Comparison of ENCODE assay signal across 28 cellular contexts in genomic region chr7:76217942-76218566, GRCh38. TPM values are rescaled to one million over a fixed set of nuclear protein-coding genes. Genes with fewer than 3 reads are reported as not detected.
"Had no signal": no experiment of that assay in that cellular context is flagged by ENCODE, and none has a peak within 500 bp of the region (broad histone marks: within the 10 kb centered on the region; RNA-seq: fewer than 3 reads in every experiment).

No MANE protein-coding gene starts in this region.

- DNase-seq: activated CD4-positive, alpha-beta T cell treated with anti-CD3 and anti-CD28 coated beads for 4 hours; activated CD4-positive, alpha-beta T cell treated with anti-CD3 and anti-CD28 coated beads, Interleukin-2, amount 50 U/mL, for 48 hours; activated CD4-positive, CD25-positive, alpha-beta regulatory T cell; activated CD8-positive, alpha-beta memory T cell treated with anti-CD3 and anti-CD28 coated beads, Interleukin-2, amount 50 U/mL, for 48 hours; activated naive CD4-positive, alpha-beta T cell treated with Interleukin-2 at 50 U/mL for 16 hours; activated naive CD8-positive, alpha-beta T cell treated with anti-CD3 and anti-CD28 coated beads for 36 hours; activated T-cell treated with anti-CD3 and anti-CD28 coated beads, Interleukin-2, amount 50 U/mL, for 4 hours; colonic mucosa; effector memory CD8-positive, alpha-beta T cell; left colon; lower lobe of right lung; naive thymus-derived CD4-positive, alpha-beta T cell; ovary; stimulated activated CD4-positive, alpha-beta T cell treated with anti-CD3 and anti-CD28 coated beads, Interleukin-4, amount 100 ng/mL, for 24 hours; stimulated activated naive CD4-positive, alpha-beta T cell treated with Interleukin-2 at 50 U/mL for 16 hours; substantia nigra; T1000 had no signal

- H3K9me3 ChIP-seq: breast epithelium, colonic mucosa, esophagus muscularis mucosa, lower lobe of right lung, ovary, prostate gland, right atrium auricular region, tibial nerve had no signal

- H3K27me3 ChIP-seq: colonic mucosa, dorsolateral prefrontal cortex, ovary, right atrium auricular region had no signal

- H3K36me3 Mint-ChIP-seq: activated naive CD8-positive, alpha-beta T cell treated with anti-CD3 and anti-CD28 coated beads for 36 hours had no signal

- ATAC-seq: activated T-cell treated with anti-CD3 and anti-CD28 coated beads, Interleukin-2, amount 50 U/mL, for 4 hours; effector memory CD8-positive, alpha-beta T cell; left colon; lower lobe of right lung; naive thymus-derived CD4-positive, alpha-beta T cell had no signal

- H3K4me3 Mint-ChIP-seq: activated naive CD8-positive, alpha-beta T cell treated with anti-CD3 and anti-CD28 coated beads for 36 hours; activated T-cell treated with anti-CD3 and anti-CD28 coated beads, Interleukin-2, amount 50 U/mL, for 4 hours; effector memory CD8-positive, alpha-beta T cell; naive thymus-derived CD4-positive, alpha-beta T cell had no signal

- H3K4me1 Mint-ChIP-seq: activated naive CD8-positive, alpha-beta T cell treated with anti-CD3 and anti-CD28 coated beads for 36 hours had no signal

- H3K36me3 ChIP-seq: breast epithelium, colonic mucosa, esophagus muscularis mucosa, lower lobe of right lung, ovary, prostate gland, right atrium auricular region, tibial nerve had no signal

- H3K27ac ChIP-seq: breast epithelium, colonic mucosa, esophagus muscularis mucosa, lower lobe of right lung, ovary, prostate gland, right atrium auricular region, tibial nerve had no signal

- H3K27ac Mint-ChIP-seq: activated naive CD8-positive, alpha-beta T cell treated with anti-CD3 and anti-CD28 coated beads for 36 hours; activated T-helper 2 cell treated with anti-CD3 and anti-CD28 coated beads, Interferon-gamma antibody, Interleukin-2, Interleukin-4, amounts not matched to agents 10 μg/mL and 5 μg/mL and 100 μg/mL, durations not matched to agents 14 hours and 24 hours and 36 hours; effector memory CD8-positive, alpha-beta T cell; naive thymus-derived CD4-positive, alpha-beta T cell had no signal

- FAIRE-seq: frontal cortex, keratinocyte had no signal

- H3K4me1 ChIP-seq: breast epithelium, colonic mucosa, lower lobe of right lung, prostate gland, right atrium auricular region had no signal

- H3K4me3 ChIP-seq: breast epithelium, colonic mucosa, dorsolateral prefrontal cortex, esophagus muscularis mucosa, lower lobe of right lung, ovary, prostate gland, right atrium auricular region, tibial nerve had no signal

- H3K9me3 Mint-ChIP-seq: activated naive CD8-positive, alpha-beta T cell treated with anti-CD3 and anti-CD28 coated beads for 36 hours; activated T-cell treated with anti-CD3 and anti-CD28 coated beads, Interleukin-2, amount 50 U/mL, for 4 hours; activated T-helper 2 cell treated with anti-CD3 and anti-CD28 coated beads, Interferon-gamma antibody, Interleukin-2, Interleukin-4, amounts not matched to agents 10 μg/mL and 5 μg/mL and 100 μg/mL, durations not matched to agents 14 hours and 24 hours and 36 hours; effector memory CD8-positive, alpha-beta T cell had no signal

RNA-seq across cellular contexts. Expression of gene SRRM3, which starts 16.4 kb away (rescaled TPM):
- total RNA-seq: activated CD8-positive, alpha-beta memory T cell treated with anti-CD3 and anti-CD28 coated beads for 36 hours; activated naive CD8-positive, alpha-beta T cell treated with anti-CD3 and anti-CD28 coated beads for 36 hours; naive thymus-derived CD4-positive, alpha-beta T cell; T-helper 1 cell treated with Interleukin-12 subunit alpha and Interleukin-12 subunit beta and Interleukin-4 antibody, amounts not matched to agents 30 ng/mL and 1 ng/mL, for 36 hours had no signal
- polyA plus RNA-seq: naive thymus-derived CD4-positive, alpha-beta T cell had no signal
